In genomic region chr1:7551442-7551841, GRCh38 we compare ENCODE assay signal across 30 cellular contexts.
DNase-seq lines count a peak whose midpoint lies in the region; ATAC-seq and TF ChIP-seq lines count a peak whose summit lies in the region.
"Had no signal": no experiment of that assay in that cellular context is flagged by ENCODE, and none has a peak within 500 bp of the region (broad histone marks: within the 10 kb centered on the region; RNA-seq: fewer than 3 reads in every experiment).

No MANE protein-coding gene starts in this region.

- H3K4me1 Mint-ChIP-seq in WTC11 (peaks cover 23% of the 10 kb centered on the region), nephron (peaks cover 55% of the 10 kb centered on the region)

- no peaks in the 10 kb centered on the region for H3K27me3 Mint-ChIP-seq in WTC11 (ENCODE audit: low read depth)
- peaks cover 20% of the 10 kb centered on the region for H3K27me3 Mint-ChIP-seq in nephron (ENCODE audit: low read depth)

- H3K36me3 ChIP-seq in BLaER1 = no peaks in the 10 kb centered on the region
- H3K36me3 ChIP-seq: esophagus muscularis mucosa, heart left ventricle had no signal

- no peaks in the 10 kb centered on the region for H4K20me1 ChIP-seq in BLaER1

- ATAC-seq in WTC11 = no peak
- ATAC-seq in GM18861 (IDR thresholded peaks at IDR 0.05; ENCODE audit: unreplicated experiment) = no peak
- no peak for ATAC-seq in esophagus mucosa
- ATAC-seq: body of pancreas; K562; natural killer cell treated with Interleukin-12 subunit alpha and Interleukin-12 subunit beta and Interleukin-15 and Interleukin-18, amount 100 ng/mL, for 72 hours had no signal

- H3K27ac Mint-ChIP-seq in WTC11 (peak overlapping the region; percentile 40; the same call in 1 of the 2 replicates), nephron (peak overlapping the region; percentile 21 to 87 (median 63))
- H3K27ac Mint-ChIP-seq: CD4-positive, CD25-positive, alpha-beta regulatory T cell; endodermal cell had no signal

- peak overlapping the region; percentile 89 for H3K27ac ChIP-seq in BLaER1
- H3K27ac ChIP-seq: body of pancreas, esophagus muscularis mucosa, parathyroid adenoma, testis had no signal

- H3K9me3 Mint-ChIP-seq in WTC11 (peaks cover 8% of the 10 kb centered on the region), nephron (peaks cover 11% of the 10 kb centered on the region)
- H3K9me3 Mint-ChIP-seq: activated CD4-positive, alpha-beta T cell treated with anti-CD3 and anti-CD28 coated beads, Interleukin-2, amount 10 ng/mL, durations not matched to agents 24 days and 14 days; natural killer cell treated with Interleukin-12 subunit alpha and Interleukin-12 subunit beta and Interleukin-15 and Interleukin-18, amount 100 ng/mL, for 72 hours had no signal

- no peaks in the 10 kb centered on the region for H3K27me3 ChIP-seq in BLaER1
- H3K27me3 ChIP-seq: body of pancreas, heart left ventricle, testis had no signal

- H3K4me3 ChIP-seq in BLaER1 = no peak overlapping the region
- H3K4me3 ChIP-seq: body of pancreas, esophagus muscularis mucosa, heart left ventricle, K562, testis had no signal

- no peak overlapping the region for H3K4me3 Mint-ChIP-seq in WTC11
- H3K4me3 Mint-ChIP-seq in nephron = no peak overlapping the region
- H3K4me3 Mint-ChIP-seq: activated CD4-positive, alpha-beta T cell treated with anti-CD3 and anti-CD28 coated beads, Interleukin-2, amount 10 ng/mL, durations not matched to agents 24 days and 14 days; CD4-positive, CD25-positive, alpha-beta regulatory T cell; endodermal cell; natural killer cell treated with Interleukin-12 subunit alpha and Interleukin-12 subunit beta and Interleukin-15 and Interleukin-18, amount 100 ng/mL, for 72 hours had no signal

- H3K36me3 Mint-ChIP-seq in WTC11 (no peaks in the 10 kb centered on the region), nephron (ENCODE audit: low read depth) (peaks cover 12% of the 10 kb centered on the region)
- H3K36me3 Mint-ChIP-seq: CD4-positive, CD25-positive, alpha-beta regulatory T cell; natural killer cell treated with Interleukin-12 subunit alpha and Interleukin-12 subunit beta and Interleukin-15 and Interleukin-18, amount 100 ng/mL, for 72 hours had no signal

- peak overlapping the region; percentile 46; the same call in 1 of the 2 replicates for H3K9ac ChIP-seq in BLaER1
- H3K9ac ChIP-seq: parathyroid adenoma had no signal

- DNase-seq in NCI-H510A treated with DMSO at 0.1 percent for 48 hours (lab: John Stamatoyannopoulos, UW) = peak; percentile 26
- no peak for DNase-seq in NCI-H510A (lab: John Stamatoyannopoulos, UW)
- no peak for DNase-seq in WTC11 (ENCODE audit: low spot score)
- no peak for DNase-seq in NCI-H524 (lab: John Stamatoyannopoulos, UW)
- DNase-seq: 8988T; activated CD4-positive, alpha-beta T cell treated with anti-CD3 and anti-CD28 coated beads, Interleukin-2, amount 10 ng/mL, durations not matched to agents 24 days and 14 days; activated gamma-delta T cell treated with Interleukin-2 at 50 U/mL for 16 hours; body of pancreas; CD4-positive, CD25-positive, alpha-beta regulatory T cell; dermis blood vessel endothelial cell; DMS79 treated with DMSO at 0.1 percent for 48 hours; endodermal cell; foreskin fibroblast; GDM1; islet precursor cell; NCI-H1092 treated with DMSO at 0.1 percent for 48 hours; NCI-H1930; NCI-H2227 treated with DMSO at 0.1 percent for 48 hours; SHP77 treated with DMSO at 0.1 percent for 48 hours; stimulated activated naive CD4-positive, alpha-beta T cell; testis had no signal

- TF ChIP-seq CTCF in WTC11 (IDR thresholded peaks at IDR 0.05) = no peak
- TF ChIP-seq CTCF in nephron (IDR thresholded peaks at IDR 0.05; ENCODE audit: unreplicated experiment in 3 of 3) = no peak

- POLR2A ChIA-PET in WTC11 (lab: Charles Lee) = no interaction called here

- CTCF ChIA-PET in WTC11 (lab: Charles Lee) = interaction anchor here (0.7 to 4.2 kb wide), 4 partner anchors 10 to 344 kb away, joined by 3 to 23 read pairs (median 10); no protein-coding TSS in a partner anchor

- peak overlapping the region; percentile 99 for H3K4me2 ChIP-seq in BLaER1

- H3K4me1 ChIP-seq in BLaER1 = peaks cover 87% of the 10 kb centered on the region
- H3K4me1 ChIP-seq: parathyroid adenoma had no signal

- H3K9me3 ChIP-seq in BLaER1 = peaks cover 12% of the 10 kb centered on the region
- H3K9me3 ChIP-seq: body of pancreas, testis had no signal

TF ChIP-seq in WTC11, 78 proteins besides CTCF, POLR2A, EP300 and RAD21 (continues in another document):
- TF ChIP-seq RORB (CRISPR knock-in tag; IDR thresholded peaks at IDR 0.05) (no peak), USF2 (CRISPR knock-in tag; IDR thresholded peaks at IDR 0.05) (no peak), SMAD4 (CRISPR knock-in tag; IDR thresholded peaks at IDR 0.05) (no peak), NR1H2 (CRISPR knock-in tag; IDR thresholded peaks at IDR 0.05) (no peak), TEAD1 (CRISPR knock-in tag; IDR thresholded peaks at IDR 0.05) (no peak), ERG (CRISPR knock-in tag; IDR thresholded peaks at IDR 0.05) (no peak), GABPB1 (CRISPR knock-in tag; IDR thresholded peaks at IDR 0.05) (no peak), ZNF281 (CRISPR knock-in tag; IDR thresholded peaks at IDR 0.05) (no peak), IRF1 (CRISPR knock-in tag; IDR thresholded peaks at IDR 0.05) (no peak), E2F1 (CRISPR knock-in tag; IDR thresholded peaks at IDR 0.05) (no peak), ZNF416 (CRISPR knock-in tag; IDR thresholded peaks at IDR 0.05) (no peak), TCF7 (CRISPR knock-in tag; IDR thresholded peaks at IDR 0.05; ENCODE audit: low read depth) (no peak)
